In genomic region chr19:14632286-14632685, GRCh38 we compare ENCODE assay signal across 11 cellular contexts. TPM values are rescaled to one million over a fixed set of nuclear protein-coding genes. Genes with fewer than 3 reads are reported as not detected.
DNase-seq lines count a peak whose midpoint lies in the region; ATAC-seq and TF ChIP-seq lines count a peak whose summit lies in the region.
"Had no signal": no experiment of that assay in that cellular context is flagged by ENCODE, and none has a peak within 500 bp of the region (broad histone marks: within the 10 kb centered on the region; RNA-seq: fewer than 3 reads in every experiment).

No MANE protein-coding gene starts in this region.

- no peaks in the 10 kb centered on the region for H3K36me3 Mint-ChIP-seq in stimulated activated naive B cell treated with anti-CD40 and anti-IgM and Interleukin-4, amounts not matched to agents 10 μg/mL and 1 μg/mL and 100 μg/mL, for 72 hours
- H3K36me3 Mint-ChIP-seq: activated CD8-positive, alpha-beta memory T cell treated with anti-CD3 and anti-CD28 coated beads, Interleukin-2, amount 10 ng/mL, durations not matched to agents 7 days and 5 days had no signal

- DNase-seq in activated CD8-positive, alpha-beta memory T cell treated with anti-CD3 and anti-CD28 coated beads for 24 hours: peak; percentile 41
- DNase-seq in activated CD8-positive, alpha-beta memory T cell treated with anti-CD3 and anti-CD28 coated beads, Interleukin-2, amount 50 U/mL, for 4 hours: no peak
- DNase-seq in NCI-H460 (ENCODE audit: extremely low read depth, low read depth) (peak; percentile 5), cardiac fibroblast (ENCODE audit: low read depth in 2 of 2) (peak; percentile 12 to 49)
- peak; percentile 20 for DNase-seq in stimulated activated naive B cell treated with anti-CD40 and anti-IgM and Interleukin-4, amounts not matched to agents 10 μg/mL and 1 μg/mL and 100 μg/mL, for 72 hours
- no peak for DNase-seq in stimulated activated CD4-positive, alpha-beta T cell treated with anti-CD3 and anti-CD28 coated beads, Interleukin-4, amount 100 ng/mL, for 24 hours
- DNase-seq: activated CD8-positive, alpha-beta memory T cell treated with anti-CD3 and anti-CD28 coated beads, Interleukin-2, amount 10 ng/mL, durations not matched to agents 7 days and 5 days; stimulated activated CD4-positive, alpha-beta T cell treated with anti-CD3 and anti-CD28 coated beads, Interleukin-2, amount 100 ng/mL, for 24 hours had no signal

- H3K4me3 ChIP-seq in cardiac fibroblast (replicated peaks in 1 of 2; ENCODE audit: low read depth in 2 of 2, low read length in 2 of 2): no peak overlapping the region

- H3K27ac Mint-ChIP-seq in stimulated activated naive B cell treated with anti-CD40 and anti-IgM and Interleukin-4, amounts not matched to agents 10 μg/mL and 1 μg/mL and 100 μg/mL, for 72 hours: no peak overlapping the region
- H3K27ac Mint-ChIP-seq: activated CD8-positive, alpha-beta memory T cell treated with anti-CD3 and anti-CD28 coated beads, Interleukin-2, amount 10 ng/mL, durations not matched to agents 7 days and 5 days had no signal

- peaks cover 10 to 29% of the 10 kb centered on the region in 2 donors for H3K4me1 Mint-ChIP-seq in stimulated activated naive B cell treated with anti-CD40 and anti-IgM and Interleukin-4, amounts not matched to agents 10 μg/mL and 1 μg/mL and 100 μg/mL, for 72 hours
- H3K4me1 Mint-ChIP-seq: activated CD8-positive, alpha-beta memory T cell treated with anti-CD3 and anti-CD28 coated beads, Interleukin-2, amount 10 ng/mL, durations not matched to agents 7 days and 5 days had no signal

- H3K9me3 Mint-ChIP-seq in stimulated activated naive B cell treated with anti-CD40 and anti-IgM and Interleukin-4, amounts not matched to agents 10 μg/mL and 1 μg/mL and 100 μg/mL, for 72 hours: peaks cover 5 to 6% of the 10 kb centered on the region in 2 donors

- TF ChIP-seq CTCF in cardiac fibroblast (IDR thresholded peaks at IDR 0.05; ENCODE audit: low read depth, low read length): no peak

- H3K27me3 Mint-ChIP-seq in stimulated activated naive B cell treated with anti-CD40 and anti-IgM and Interleukin-4, amounts not matched to agents 10 μg/mL and 1 μg/mL and 100 μg/mL, for 72 hours: no peaks in the 10 kb centered on the region
- H3K27me3 Mint-ChIP-seq: activated CD8-positive, alpha-beta memory T cell treated with anti-CD3 and anti-CD28 coated beads, Interleukin-2, amount 10 ng/mL, durations not matched to agents 7 days and 5 days had no signal

- H3K4me3 Mint-ChIP-seq in stimulated activated naive B cell treated with anti-CD40 and anti-IgM and Interleukin-4, amounts not matched to agents 10 μg/mL and 1 μg/mL and 100 μg/mL, for 72 hours: no peak overlapping the region
- H3K4me3 Mint-ChIP-seq: activated CD8-positive, alpha-beta memory T cell treated with anti-CD3 and anti-CD28 coated beads, Interleukin-2, amount 10 ng/mL, durations not matched to agents 7 days and 5 days had no signal

- ATAC-seq in stimulated activated naive B cell treated with anti-CD40 and anti-IgM and Interleukin-4, amounts not matched to agents 10 μg/mL and 1 μg/mL and 100 μg/mL, for 72 hours (replicated peaks): peak; percentile 81 to 89
- ATAC-seq in HG02610 (IDR thresholded peaks at IDR 0.05; ENCODE audit: unreplicated experiment) (no peak), GM18498 (IDR thresholded peaks at IDR 0.05; ENCODE audit: unreplicated experiment) (no peak)
- ATAC-seq: activated CD8-positive, alpha-beta memory T cell treated with anti-CD3 and anti-CD28 coated beads, Interleukin-2, amount 10 ng/mL, durations not matched to agents 7 days and 5 days had no signal

RNA-seq across cellular contexts. Expression of gene ADGRE3, which starts 42.4 kb away (rescaled TPM):
- total RNA-seq in NCI-H460 (2014; rRNA removed; shearing (Covaris generic)): not detected in 2 replicates
- not detected in 2 replicates for polyA plus RNA-seq in NCI-H460 (2014; cell fraction: nucleus; rRNA removed)
- total RNA-seq: activated CD8-positive, alpha-beta memory T cell treated with anti-CD3 and anti-CD28 coated beads, Interleukin-2, amount 10 ng/mL, durations not matched to agents 7 days and 5 days; fibroblast of lung had no signal
- polyA plus RNA-seq: fibroblast of lung had no signal

RNA-seq across cellular contexts. Expression of gene CLEC17A, which starts 49.4 kb away (rescaled TPM):
- total RNA-seq in NCI-H460 (2014; rRNA removed; shearing (Covaris generic)): not detected in 2 replicates
- not detected in 2 replicates for polyA plus RNA-seq in NCI-H460 (2014; cell fraction: nucleus; rRNA removed)
- total RNA-seq: activated CD8-positive, alpha-beta memory T cell treated with anti-CD3 and anti-CD28 coated beads, Interleukin-2, amount 10 ng/mL, durations not matched to agents 7 days and 5 days had no signal

RNA-seq across cellular contexts. Expression of gene ZNF333, which starts 57.6 kb away (rescaled TPM):
- 6.6 and 9.4 TPM in 2 replicates for total RNA-seq in NCI-H460 (2014; rRNA removed; shearing (Covaris generic))
- polyA plus RNA-seq in NCI-H460 (2014; cell fraction: nucleus; rRNA removed): 34.4 and 36.8 TPM in 2 replicates

Comparison
In these comparisons a context has a peak if more than half of its experiments do, and no peak if none do; other contexts are left out.
1. DNase-seq: peak in activated CD8-positive, alpha-beta memory T cell treated with anti-CD3 and anti-CD28 coated beads for 24 hours (single experiment), NCI-H460 (single experiment), cardiac fibroblast (2 of 2) and stimulated activated naive B cell treated with anti-CD40 and anti-IgM and Interleukin-4, amounts not matched to agents 10 μg/mL and 1 μg/mL and 100 μg/mL, for 72 hours (single experiment); none in activated CD8-positive, alpha-beta memory T cell treated with anti-CD3 and anti-CD28 coated beads, Interleukin-2, amount 50 U/mL, for 4 hours (single experiment) and stimulated activated CD4-positive, alpha-beta T cell treated with anti-CD3 and anti-CD28 coated beads, Interleukin-4, amount 100 ng/mL, for 24 hours (single experiment).
2. ATAC-seq: peak in stimulated activated naive B cell treated with anti-CD40 and anti-IgM and Interleukin-4, amounts not matched to agents 10 μg/mL and 1 μg/mL and 100 μg/mL, for 72 hours (2 of 2); none in HG02610 (single experiment) and GM18498 (single experiment).